In genomic region chr15:38017721-38018120, GRCh38 we compare ENCODE assay signal across 1 cellular context.
TF ChIP-seq lines count a peak whose summit lies in the region.

No MANE protein-coding gene starts in this region.

TF ChIP-seq in K562, 482 proteins besides CTCF, POLR2A, EP300 and RAD21:
- TF ChIP-seq HSF4 (CRISPR knock-in tag; IDR thresholded peaks at IDR 0.05; ENCODE audit: borderline replicate concordance), result no peak
- TF ChIP-seq SPI1 (IDR thresholded peaks at IDR 0.05; ENCODE audit: borderline replicate concordance, low read depth, low read length), result 0 out of 2 replicates have a peak, but pooled peaks have one; percentile 18
- TF ChIP-seq, protein P1, sequence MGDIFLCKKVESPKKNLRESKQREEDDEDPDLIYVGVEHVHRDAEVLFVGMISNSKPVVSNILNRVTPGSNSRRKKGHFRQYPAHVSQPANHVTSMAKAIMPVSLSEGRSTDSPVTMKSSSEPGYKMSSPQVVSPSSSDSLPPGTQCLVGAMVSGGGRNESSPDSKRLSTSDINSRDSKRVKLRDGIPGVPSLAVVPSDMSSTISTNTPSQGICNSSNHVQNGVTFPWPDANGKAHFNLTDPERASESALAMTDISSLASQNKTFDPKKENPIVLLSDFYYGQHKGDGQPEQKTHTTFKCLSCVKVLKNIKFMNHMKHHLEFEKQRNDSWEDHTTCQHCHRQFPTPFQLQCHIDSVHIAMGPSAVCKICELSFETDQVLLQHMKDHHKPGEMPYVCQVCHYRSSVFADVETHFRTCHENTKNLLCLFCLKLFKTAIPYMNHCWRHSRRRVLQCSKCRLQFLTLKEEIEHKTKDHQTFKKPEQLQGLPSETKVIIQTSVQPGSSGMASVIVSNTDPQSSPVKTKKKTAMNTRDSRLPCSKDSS (IDR thresholded peaks at IDR 0.05; ENCODE audit: low read depth, partially characterized antibody), result no peak
- TF ChIP-seq POLR2B (IDR thresholded peaks at IDR 0.05; ENCODE audit: low read depth, partially characterized antibody), result no peak
- no peak for TF ChIP-seq PML (IDR thresholded peaks at IDR 0.05; ENCODE audit: low read length)
- no peak for TF ChIP-seq TAL1 (IDR thresholded peaks at IDR 0.05)
